Comparison of ENCODE assay signal across 8 cellular contexts in genomic region chr9:27528278-27528885, GRCh38. TPM values are rescaled to one million over a fixed set of nuclear protein-coding genes. Genes with fewer than 3 reads are reported as not detected.
DNase-seq lines count a peak whose midpoint lies in the region; ATAC-seq, FAIRE-seq and TF ChIP-seq lines count a peak whose summit lies in the region.

No MANE protein-coding gene starts in this region.

- no peak for TF ChIP-seq POLR2A in GM12891 (IDR thresholded peaks at IDR 0.05; ENCODE audit: low read depth, low read length)

- peak overlapping the region; percentile 96 for H2AFZ ChIP-seq in neuron (ENCODE audit: low read depth, low read length)

- peaks cover 37% of the 10 kb centered on the region for H3K4me1 ChIP-seq in neuron (ENCODE audit: insufficient read depth, low read length)
- peaks cover 0 to 32% (median 13%) of the 10 kb centered on the region in 4 donors for H3K4me1 ChIP-seq in tibial artery

- no peaks in the 10 kb centered on the region for H3K36me3 ChIP-seq in neuron (ENCODE audit: insufficient read depth, low read length)
- H3K36me3 ChIP-seq in tibial artery, result no peaks in the 10 kb centered on the region

- TF ChIP-seq CTCF in tibial artery (IDR thresholded peaks at IDR 0.05), result no peak

- H3K9me3 ChIP-seq in neuron (ENCODE audit: low read length) (no peaks in the 10 kb centered on the region), tibial artery (no peaks in the 10 kb centered on the region)

- FAIRE-seq in GM12891 (lab: Jason Lieb, UNC), result peak; percentile 95

- DNase-seq in GM12891 (ENCODE audit: insufficient read length, low spot score), result peak; percentile 53
- peak; percentile 84 for DNase-seq in OCI-M1 (lab: John Stamatoyannopoulos, UW)
- peak; percentile 42 for DNase-seq in activated naive CD4-positive, alpha-beta T cell treated with anti-CD3 and anti-CD28 coated beads, Interleukin-2, amount 50 U/mL, for 16 hours
- DNase-seq in globus pallidus (ENCODE audit: low spot score), result peak; percentile 81
- DNase-seq in tibial artery, result peak; percentile 87 to 88
- no peak for DNase-seq in DMS79 (lab: John Stamatoyannopoulos, UW)

- H3K4me3 ChIP-seq in neuron (ENCODE audit: low read length) (peak overlapping the region; percentile 72), tibial artery (peak overlapping the region; percentile 65 to 90)

- H3K27me3 ChIP-seq in neuron (ENCODE audit: insufficient read depth, low read length), result no peaks in the 10 kb centered on the region
- no peaks in the 10 kb centered on the region for H3K27me3 ChIP-seq in tibial artery

- peak overlapping the region; percentile 91 to 92 for H3K27ac ChIP-seq in tibial artery

- ATAC-seq in HG02623 (IDR thresholded peaks at IDR 0.05; ENCODE audit: unreplicated experiment), result peak; percentile 51

- intact Hi-C loops in tibial artery (cut with DNase I; ENCODE audit: low total_unique reads), result loop anchor here (5.0 kb wide), 1 partner anchor 186 kb away; no protein-coding TSS in a partner anchor

TF ChIP-seq in GM12891, 5 proteins besides CTCF, POLR2A, EP300 and RAD21:
- TF ChIP-seq TAF1 (IDR thresholded peaks at IDR 0.05; ENCODE audit: low read depth, low read length) (no peak), POU2F2 (IDR thresholded peaks at IDR 0.05; ENCODE audit: low read depth, low read length) (no peak), SPI1 (IDR thresholded peaks at IDR 0.05; ENCODE audit: low read depth, low read length) (no peak), PAX5 (IDR thresholded peaks at IDR 0.05; ENCODE audit: insufficient read depth, low read length, severe bottlenecking) (no peak), POLR2AphosphoS5 (IDR thresholded peaks at IDR 0.05; ENCODE audit: low read depth, low read length) (no peak)

RNA-seq across cellular contexts. Expression of gene MOB3B, which starts 1.2 kb away (rescaled TPM):
- polyA plus RNA-seq in GM12891 (2012; ENCODE audit: low read depth, missing spikeins), result 0.36 TPM

RNA-seq across cellular contexts. Expression of gene IFNK, which starts 4.3 kb away (rescaled TPM):
- not detected for polyA plus RNA-seq in GM12891 (2012; ENCODE audit: low read depth, missing spikeins)

RNA-seq across cellular contexts. Expression of gene C9orf72, which starts 44.9 kb away (rescaled TPM):
- 3.2 TPM for polyA plus RNA-seq in GM12891 (2012; ENCODE audit: low read depth, missing spikeins)
